9 cellular contexts compared by ENCODE assay signal in genomic region chr7:91089382-91089963, GRCh38.
A peak's percentile ranks its signal among the peaks of the same experiment; 100 is the strongest.
DNase-seq lines count a peak whose midpoint lies in the region; ATAC-seq and TF ChIP-seq lines count a peak whose summit lies in the region.
"Had no signal": no experiment of that assay in that cellular context is flagged by ENCODE, and none has a peak within 500 bp of the region (broad histone marks: within the 10 kb centered on the region; RNA-seq: fewer than 3 reads in every experiment).

No MANE protein-coding gene starts in this region.

- H3K27me3 Mint-ChIP-seq in CD14-positive monocyte (ENCODE audit: low read depth in 3 of 3) (no peaks in the 10 kb centered on the region), memory B cell (no peaks in the 10 kb centered on the region)

- DNase-seq in CD14-positive monocyte (ENCODE audit: low spot score) (no peak), NOMO-1 treated with DMSO at 0.1 percent for 48 hours (lab: John Stamatoyannopoulos, UW; ENCODE audit: unreplicated experiment) (peak; percentile 77), colonic mucosa (no peak), memory B cell (ENCODE audit: low spot score in 2 of 2) (peak; percentile 5 to 15)
- no peak for DNase-seq in activated CD4-positive, alpha-beta T cell treated with anti-CD3 and anti-CD28 coated beads, Interleukin-2, amount 50 U/mL, for 1 hour

- H3K27ac Mint-ChIP-seq in CD14-positive monocyte = no peak overlapping the region
- H3K27ac Mint-ChIP-seq in memory B cell = no peak overlapping the region

- H3K4me3 Mint-ChIP-seq in CD14-positive monocyte (no peak overlapping the region), memory B cell (peak overlapping the region; percentile 17)

- H3K9ac ChIP-seq in colonic mucosa (ENCODE audit: low read depth in 2 of 2, low read length in 2 of 2) = no peak overlapping the region

- intact Hi-C loops in CD14-positive monocyte (cut with micrococcal nuclease) = loop anchor here in 1 of 2 donors (5.0 kb wide), 1 partner anchor 548 kb away; no protein-coding TSS in a partner anchor
- intact Hi-C loops in colonic mucosa (cut with DNase I) = loop anchor here (10.0 kb wide), 2 partner anchors 175 to 695 kb away; partner anchors contain the start of gene FZD1

- H3K9me3 Mint-ChIP-seq in CD14-positive monocyte (peaks cover 0 to 2% (median 0%) of the 10 kb centered on the region in 7 donors), memory B cell (no peaks in the 10 kb centered on the region)

- H3K4me1 ChIP-seq in colonic mucosa = no peaks in the 10 kb centered on the region

- H3K4me3 ChIP-seq in colonic mucosa = no peak overlapping the region

- H3K36me3 Mint-ChIP-seq in CD14-positive monocyte (no peaks in the 10 kb centered on the region), memory B cell (peaks cover 20% of the 10 kb centered on the region)

- H3K36me3 ChIP-seq in colonic mucosa = no peaks in the 10 kb centered on the region

- H3K4me1 Mint-ChIP-seq in CD14-positive monocyte (peaks cover 6% of the 10 kb centered on the region), memory B cell (peaks cover 15% of the 10 kb centered on the region)

- no peak overlapping the region for H3K27ac ChIP-seq in colonic mucosa
- H3K27ac ChIP-seq: neutrophil had no signal

- H3K9me3 ChIP-seq in colonic mucosa = no peaks in the 10 kb centered on the region
- H3K9me3 ChIP-seq: neutrophil had no signal

- peak; percentile 84 for TF ChIP-seq CTCF in CD14-positive monocyte (IDR thresholded peaks at IDR 0.05)
- peak; percentile 80 for TF ChIP-seq CTCF in colonic mucosa (IDR thresholded peaks at IDR 0.05)

- peak; percentile 64 for ATAC-seq in GM18867 (IDR thresholded peaks at IDR 0.05; ENCODE audit: unreplicated experiment)
- ATAC-seq in HG03520 (IDR thresholded peaks at IDR 0.05; ENCODE audit: unreplicated experiment) = peak; percentile 92
- peak; percentile 65 for ATAC-seq in memory B cell (ENCODE audit: low read depth)
- no peak for ATAC-seq in GM21528 (IDR thresholded peaks at IDR 0.05; ENCODE audit: low FRiP score, unreplicated experiment)

- H3K27me3 ChIP-seq in colonic mucosa = no peaks in the 10 kb centered on the region
- H3K27me3 ChIP-seq: neutrophil had no signal

Comparison
In these comparisons a context has a peak if more than half of its experiments do, and no peak if none do; other contexts are left out.
1. DNase-seq: peak in NOMO-1 treated with DMSO at 0.1 percent for 48 hours (single experiment) and memory B cell (2 of 2); none in CD14-positive monocyte (single experiment), colonic mucosa (single experiment) and activated CD4-positive, alpha-beta T cell treated with anti-CD3 and anti-CD28 coated beads, Interleukin-2, amount 50 U/mL, for 1 hour (single experiment).